ENCODE assay signal across 18 cellular contexts in genomic region chr2:7043689-7044088, GRCh38.
"Had no signal": no experiment of that assay in that cellular context is flagged by ENCODE, and none has a peak within 500 bp of the region (broad histone marks: within the 10 kb centered on the region; RNA-seq: fewer than 3 reads in every experiment).

No MANE protein-coding gene starts in this region.

- H3K27ac Mint-ChIP-seq: effector memory CD8-positive, alpha-beta T cell; memory B cell; mesothelial cell of epicardium; nephron; progenitor cell of endocrine pancreas; stimulated activated effector memory CD8-positive, alpha-beta T cell treated with anti-CD3 and anti-CD28 coated beads, Interleukin-12 subunit alpha, Interleukin-12 subunit beta, amount 100 ng/mL, for 72 hours had no signal

- FAIRE-seq: frontal cortex, keratinocyte, pancreas had no signal

- H3K4me1 ChIP-seq: pancreas, suprapubic skin had no signal

- H3K4me3 Mint-ChIP-seq: effector memory CD8-positive, alpha-beta T cell; memory B cell; mesothelial cell of epicardium; nephron; stimulated activated effector memory CD8-positive, alpha-beta T cell treated with anti-CD3 and anti-CD28 coated beads, Interleukin-12 subunit alpha, Interleukin-12 subunit beta, amount 100 ng/mL, for 72 hours had no signal

- DNase-seq: esophagus squamous epithelium had no signal

- H3K27ac ChIP-seq: esophagus squamous epithelium, heart right ventricle, lower lobe of right lung, pancreas, suprapubic skin, vagina had no signal

- H3K4me2 ChIP-seq: smooth muscle cell had no signal

- H3K27me3 Mint-ChIP-seq: effector memory CD8-positive, alpha-beta T cell; progenitor cell of endocrine pancreas had no signal

- H3K9me3 Mint-ChIP-seq: effector memory CD8-positive, alpha-beta T cell; mesothelial cell of epicardium; nephron; stimulated activated effector memory CD8-positive, alpha-beta T cell treated with anti-CD3 and anti-CD28 coated beads, Interleukin-12 subunit alpha, Interleukin-12 subunit beta, amount 100 ng/mL, for 72 hours had no signal

- H3K9me3 ChIP-seq: esophagus squamous epithelium, heart right ventricle, left lung, lower lobe of right lung, pancreas, suprapubic skin, tibial artery, upper lobe of left lung, vagina had no signal

- H3K4me3 ChIP-seq: esophagus squamous epithelium, heart right ventricle, left lung, lower lobe of right lung, pancreas, smooth muscle cell, suprapubic skin, tibial artery, upper lobe of left lung, vagina had no signal

- H3K27me3 ChIP-seq: esophagus squamous epithelium, heart right ventricle, left lung, pancreas, suprapubic skin, tibial artery, upper lobe of left lung, vagina had no signal
